19 cellular contexts compared by ENCODE assay signal in genomic region chr21:29085106-29085752, GRCh38. TPM values are rescaled to one million over a fixed set of nuclear protein-coding genes. Genes with fewer than 3 reads are reported as not detected.
"Had no signal": no experiment of that assay in that cellular context is flagged by ENCODE, and none has a peak within 500 bp of the region (broad histone marks: within the 10 kb centered on the region; RNA-seq: fewer than 3 reads in every experiment).

No MANE protein-coding gene starts in this region.

- H3K4me1 ChIP-seq: suprapubic skin had no signal

- DNase-seq: cerebellar nuclear complex; dermis blood vessel endothelial cell; foreskin keratinocyte; hippocampal formation; left colon; mammary epithelial cell; natural killer cell; nucleus accumbens; ovary; small intestine; stimulated activated CD4-positive, alpha-beta T cell treated with anti-CD3 and anti-CD28 coated beads, Interleukin-4, amount 100 ng/mL, for 1 hour; stimulated activated CD8-positive, alpha-beta memory T cell treated with anti-CD3 and anti-CD28 coated beads, Interleukin-4, amount 100 ng/mL, for 48 hours; stimulated activated naive CD8-positive, alpha-beta T cell treated with anti-CD3 and anti-CD28 coated beads, Interleukin-15, Interleukin-2, amounts not matched to agents 100 U/mL and 50 U/mL, for 24 hours had no signal

- H3K27ac ChIP-seq: foreskin keratinocyte, ovary, right atrium auricular region, suprapubic skin, tibial nerve had no signal

- FAIRE-seq: colon, small intestine had no signal

- H3K27me3 ChIP-seq: foreskin keratinocyte, ovary, right atrium auricular region, suprapubic skin, tibial nerve had no signal

- H3K9me3 ChIP-seq: ovary, right atrium auricular region, suprapubic skin, tibial nerve had no signal

- H3K36me3 ChIP-seq: ovary, right atrium auricular region, suprapubic skin, tibial nerve had no signal

- ATAC-seq: foreskin keratinocyte; left colon; natural killer cell; stimulated activated effector memory CD8-positive, alpha-beta T cell treated with anti-CD3 and anti-CD28 coated beads, Interleukin-12 subunit alpha, Interleukin-12 subunit beta, amount 100 ng/mL, for 72 hours; stimulated activated naive CD8-positive, alpha-beta T cell treated with anti-CD3 and anti-CD28 coated beads, Interleukin-15, Interleukin-2, amounts not matched to agents 100 U/mL and 50 U/mL, for 24 hours had no signal

- H3K4me3 ChIP-seq: ovary, right atrium auricular region, suprapubic skin, tibial nerve had no signal

RNA-seq across cellular contexts. Expression of gene MAP3K7CL, which starts 45.2 kb away (rescaled TPM):
- total RNA-seq: neural crest cell had no signal
